Comparison of ENCODE assay signal across 36 cellular contexts in genomic region chr12:8030189-8030588, GRCh38. TPM values are rescaled to one million over a fixed set of nuclear protein-coding genes. Genes with fewer than 3 reads are reported as not detected.
"Had no signal": no experiment of that assay in that cellular context is flagged by ENCODE, and none has a peak within 500 bp of the region (broad histone marks: within the 10 kb centered on the region; RNA-seq: fewer than 3 reads in every experiment).

No MANE protein-coding gene starts in this region.

- H3K27me3 ChIP-seq: brain microvascular endothelial cell, MG63, Peyer's patch, SJSA1 had no signal

- H3K36me3 ChIP-seq: brain microvascular endothelial cell, MG63, Peyer's patch had no signal

- H3K27me3 Mint-ChIP-seq: activated CD4-positive, alpha-beta memory T cell treated with anti-CD3 and anti-CD28 coated beads for 36 hours; activated CD4-positive, alpha-beta T cell treated with anti-CD3 and anti-CD28 coated beads for 36 hours; activated naive CD8-positive, alpha-beta T cell treated with anti-CD3 and anti-CD28 coated beads, Interleukin-2, amount 50 U/mL, for 24 hours had no signal

- H3K27ac Mint-ChIP-seq: activated CD4-positive, alpha-beta memory T cell treated with anti-CD3 and anti-CD28 coated beads for 36 hours; activated CD4-positive, alpha-beta T cell treated with anti-CD3 and anti-CD28 coated beads for 36 hours; activated naive CD4-positive, alpha-beta T cell treated with anti-CD3 and anti-CD28 coated beads for 36 hours; activated naive CD4-positive, alpha-beta T cell treated with anti-CD3 and anti-CD28 coated beads, Interleukin-2, amount 50 U/mL, for 72 hours; activated naive CD8-positive, alpha-beta T cell treated with anti-CD3 and anti-CD28 coated beads, Interleukin-2, amount 50 U/mL, for 24 hours; activated T-helper 1 cell treated with anti-CD3 and anti-CD28 coated beads, Interleukin-12 subunit alpha, Interleukin-12 subunit beta, Interleukin-2, Interleukin-4 antibody, amounts not matched to agents 30 ng/mL and 10 ng/mL and 1 ng/mL, durations not matched to agents 14 hours and 24 hours and 36 hours; T-helper 1 cell treated with Interleukin-12 subunit alpha and Interleukin-12 subunit beta and Interleukin-4 antibody, amounts not matched to agents 30 μg/mL and 1 μg/mL, for 36 hours; T-helper 2 cell treated with Interferon-gamma antibody and Interleukin-4, amounts not matched to agents 5 μg/mL and 100 μg/mL, for 36 hours; WTC11 had no signal

- H3K4me3 ChIP-seq: MG63, Peyer's patch, SJSA1 had no signal

- H3K4me3 Mint-ChIP-seq: activated CD4-positive, alpha-beta memory T cell treated with anti-CD3 and anti-CD28 coated beads for 36 hours; activated CD4-positive, alpha-beta T cell treated with anti-CD3 and anti-CD28 coated beads for 36 hours; activated naive CD4-positive, alpha-beta T cell treated with anti-CD3 and anti-CD28 coated beads for 36 hours; activated naive CD8-positive, alpha-beta T cell treated with anti-CD3 and anti-CD28 coated beads, Interleukin-2, amount 50 U/mL, for 24 hours; activated T-cell treated with anti-CD3 and anti-CD28 coated beads, Interleukin-2, amount 50 U/mL, for 4 hours; activated T-helper 1 cell treated with anti-CD3 and anti-CD28 coated beads, Interleukin-12 subunit alpha, Interleukin-12 subunit beta, Interleukin-2, Interleukin-4 antibody, amounts not matched to agents 30 ng/mL and 10 ng/mL and 1 ng/mL, durations not matched to agents 14 hours and 24 hours and 36 hours; T-helper 1 cell treated with Interleukin-12 subunit alpha and Interleukin-12 subunit beta and Interleukin-4 antibody, amounts not matched to agents 30 μg/mL and 1 μg/mL, for 36 hours; T-helper 2 cell treated with Interferon-gamma antibody and Interleukin-4, amounts not matched to agents 5 μg/mL and 100 μg/mL, for 36 hours; WTC11 had no signal

- ATAC-seq: activated CD4-positive, alpha-beta T cell treated with anti-CD3 and anti-CD28 coated beads for 36 hours; activated CD4-positive, CD25-positive, alpha-beta regulatory T cell treated with anti-CD3 and anti-CD28 coated beads, Interleukin-2, amount 50 U/mL, for 24 hours; activated naive CD4-positive, alpha-beta T cell treated with anti-CD3 and anti-CD28 coated beads, Interleukin-2, amount 50 U/mL, for 72 hours; activated naive CD8-positive, alpha-beta T cell treated with anti-CD3 and anti-CD28 coated beads, Interleukin-2, amount 50 U/mL, for 24 hours; activated T-cell treated with anti-CD3 and anti-CD28 coated beads, Interleukin-2, amount 50 U/mL, for 4 hours; PC-3; WTC11 had no signal

- H3K4me2 ChIP-seq: SK-N-SH had no signal

- H3K9me3 ChIP-seq: MG63, Peyer's patch, SJSA1, SK-N-SH had no signal

- H3K9ac ChIP-seq: SK-N-SH had no signal

- H3K36me3 Mint-ChIP-seq: activated CD4-positive, alpha-beta memory T cell treated with anti-CD3 and anti-CD28 coated beads for 36 hours; WTC11 had no signal

- DNase-seq: activated CD4-positive, alpha-beta memory T cell treated with anti-CD3 and anti-CD28 coated beads for 36 hours; activated CD4-positive, alpha-beta T cell treated with anti-CD3 and anti-CD28 coated beads for 36 hours; activated CD4-positive, alpha-beta T cell treated with anti-CD3 and anti-CD28 coated beads, Interleukin-2, amount 50 U/mL, for 1 hour; activated CD8-positive, alpha-beta memory T cell treated with anti-CD3 and anti-CD28 coated beads, Interleukin-2, amount 50 U/mL, for 4 hours; activated gamma-delta T cell treated with Interleukin-2 at 50 U/mL for 16 hours; activated naive CD4-positive, alpha-beta T cell treated with anti-CD3 and anti-CD28 coated beads for 36 hours; activated naive CD8-positive, alpha-beta T cell treated with anti-CD3 and anti-CD28 coated beads, Interleukin-2, amount 50 U/mL, for 24 hours; activated T-cell treated with anti-CD3 and anti-CD28 coated beads for 4 hours; activated T-cell treated with anti-CD3 and anti-CD28 coated beads, Interleukin-2, amount 50 U/mL, for 4 hours; anterior cingulate cortex; brain microvascular endothelial cell; central memory CD4-positive, alpha-beta T cell; Kasumi-1; MG63; NCI-H1048; NCI-H1436 treated with DMSO at 0.1 percent for 48 hours; NCI-H187; NCI-H2029 treated with DMSO at 0.1 percent for 48 hours; NCI-H2107; NCI-H2171; NCI-H510A; NCI-H526; NCI-H748 treated with DMSO at 0.1 percent for 48 hours; NK-92 treated with Interleukin-12 subunit alpha and Interleukin-12 subunit beta, amount 100 ng/mL, for 24 hours; PC-3; Peyer's patch; RPMI8226; SHP77 treated with DMSO at 0.1 percent for 48 hours; SK-N-SH had no signal

- H3K27ac ChIP-seq: brain microvascular endothelial cell, Peyer's patch, SJSA1 had no signal

- H3K9me3 Mint-ChIP-seq: activated CD4-positive, alpha-beta memory T cell treated with anti-CD3 and anti-CD28 coated beads for 36 hours; activated naive CD4-positive, alpha-beta T cell treated with anti-CD3 and anti-CD28 coated beads for 36 hours; activated naive CD4-positive, alpha-beta T cell treated with anti-CD3 and anti-CD28 coated beads, Interleukin-2, amount 50 U/mL, for 72 hours; activated naive CD8-positive, alpha-beta T cell treated with anti-CD3 and anti-CD28 coated beads, Interleukin-2, amount 50 U/mL, for 24 hours; activated T-cell treated with anti-CD3 and anti-CD28 coated beads, Interleukin-2, amount 50 U/mL, for 4 hours; activated T-helper 1 cell treated with anti-CD3 and anti-CD28 coated beads, Interleukin-12 subunit alpha, Interleukin-12 subunit beta, Interleukin-2, Interleukin-4 antibody, amounts not matched to agents 30 ng/mL and 10 ng/mL and 1 ng/mL, durations not matched to agents 14 hours and 24 hours and 36 hours; T-helper 1 cell treated with Interleukin-12 subunit alpha and Interleukin-12 subunit beta and Interleukin-4 antibody, amounts not matched to agents 30 μg/mL and 1 μg/mL, for 36 hours; T-helper 2 cell treated with Interferon-gamma antibody and Interleukin-4, amounts not matched to agents 5 μg/mL and 100 μg/mL, for 36 hours; WTC11 had no signal

RNA-seq across cellular contexts. Expression of gene C3AR1, which starts 36.0 kb away (rescaled TPM):
- total RNA-seq: PC-3 had no signal
